9 cellular contexts compared by ENCODE assay signal in the genomic region with DNA sequence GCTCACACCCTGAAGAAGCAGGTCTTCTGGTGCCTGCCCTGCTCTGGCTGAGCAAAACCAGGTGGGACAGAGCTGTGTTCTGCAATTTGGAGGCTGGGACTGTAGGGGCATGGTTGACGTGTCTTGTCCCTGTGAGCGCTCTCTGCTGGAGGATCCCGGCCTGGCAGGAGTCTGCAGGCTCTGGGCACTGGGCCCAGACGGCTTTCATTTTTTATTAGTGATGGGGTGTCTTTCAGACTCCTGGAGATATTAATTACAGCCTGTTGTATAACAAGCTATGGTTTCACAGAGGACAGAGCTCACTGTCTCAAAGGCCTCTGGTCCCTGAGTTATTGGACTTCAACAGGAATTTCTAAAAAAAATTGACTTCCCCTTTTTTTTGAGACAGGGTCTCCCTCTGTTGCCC. TPM values are rescaled to one million over a fixed set of nuclear protein-coding genes. Genes with fewer than 3 reads are reported as not detected.
DNase-seq lines count a peak whose midpoint lies in the region; ATAC-seq and TF ChIP-seq lines count a peak whose summit lies in the region.
"Had no signal": no experiment of that assay in that cellular context is flagged by ENCODE, and none has a peak within 500 bp of the region (broad histone marks: within the 10 kb centered on the region; RNA-seq: fewer than 3 reads in every experiment).

No MANE protein-coding gene starts in this region.

- no peak for TF ChIP-seq POLR2A in prostate gland (IDR thresholded peaks at IDR 0.05)

- H3K4me3 Mint-ChIP-seq in activated T-helper 17 cell treated with anti-CD3 and anti-CD28 coated beads, Interleukin-2, amount 50 U/mL, for 72 hours, result no peak overlapping the region
- no peak overlapping the region for H3K4me3 Mint-ChIP-seq in glutamatergic neuron (ENCODE audit: unreplicated experiment)

- WGBS in prostate gland, result 16% methylated on average over 4 of the region's 4 CpGs

- no peaks in the 10 kb centered on the region for H3K36me3 ChIP-seq in OCI-LY7 (ENCODE audit: insufficient read depth, low read length)
- H3K36me3 ChIP-seq in prostate gland, result no peaks in the 10 kb centered on the region

- H3K4me1 ChIP-seq in OCI-LY7 (ENCODE audit: insufficient read depth, low read length, poor library complexity, severe bottlenecking) (peaks cover 16% of the 10 kb centered on the region), prostate gland (replicated peaks) (no peaks in the 10 kb centered on the region)

- H2AFZ ChIP-seq in OCI-LY7 (ENCODE audit: low read length), result peak overlapping the region; percentile 52; the same call in 1 of the 2 replicates

- H3K4me3 ChIP-seq in AG10803 (ENCODE audit: low read length) (no peak overlapping the region), OCI-LY7 (ENCODE audit: low read depth, low read length, poor library complexity, severe bottlenecking) (no peak overlapping the region), prostate gland (no peak overlapping the region)
- H3K4me3 ChIP-seq: skin epidermis had no signal

- no peaks in the 10 kb centered on the region for H3K79me2 ChIP-seq in OCI-LY7 (ENCODE audit: insufficient read depth, low read depth, low read length)

- ATAC-seq in GM18511 (IDR thresholded peaks at IDR 0.05; ENCODE audit: unreplicated experiment) (peak; percentile 88), HG03066 (IDR thresholded peaks at IDR 0.05; ENCODE audit: low read depth, unreplicated experiment) (peak; percentile 90)
- peak; percentile 93 for ATAC-seq in activated T-helper 17 cell treated with anti-CD3 and anti-CD28 coated beads, Interleukin-2, amount 50 U/mL, for 72 hours (replicated peaks)

- H4K20me1 ChIP-seq in OCI-LY7 (ENCODE audit: insufficient read depth, low read length), result no peaks in the 10 kb centered on the region

- POLR2A ChIA-PET in OCI-LY7 (lab: Charles Lee), result interaction anchor here (0.6 to 1.2 kb wide), 4 partner anchors 13 to 98 kb away, joined by 3 to 9 read pairs (median 4); no protein-coding TSS in a partner anchor

- no peak overlapping the region for H3K27ac Mint-ChIP-seq in activated T-helper 17 cell treated with anti-CD3 and anti-CD28 coated beads, Interleukin-2, amount 50 U/mL, for 72 hours
- no peak overlapping the region for H3K27ac Mint-ChIP-seq in glutamatergic neuron (ENCODE audit: unreplicated experiment)

- H3K27me3 ChIP-seq in prostate gland (replicated peaks; ENCODE audit: insufficient read depth), result no peaks in the 10 kb centered on the region

- TF ChIP-seq CTCF in AG10803 (conservative IDR thresholded peaks at IDR 0.05; ENCODE audit: low read length) (peak; percentile 69), OCI-LY7 (conservative IDR thresholded peaks at IDR 0.05; ENCODE audit: low read length) (peak; percentile 84), glutamatergic neuron (IDR thresholded peaks at IDR 0.05; ENCODE audit: partially characterized antibody, unreplicated experiment) (peak; percentile 46), prostate gland (IDR thresholded peaks at IDR 0.05) (peak; percentile 26 to 64 (median 46))

- no peaks in the 10 kb centered on the region for H3K9me3 ChIP-seq in OCI-LY7 (ENCODE audit: low read length)
- H3K9me3 ChIP-seq in prostate gland, result no peaks in the 10 kb centered on the region

- intact Hi-C loops in OCI-LY7 (cut with micrococcal nuclease; ENCODE audit: unreplicated experiment), result loop anchor here (1.0 kb wide), 1 partner anchor 73 kb away; no protein-coding TSS in a partner anchor
- intact Hi-C loops in prostate gland (cut with DNase I), result no loop called here

- H3K9me2 ChIP-seq in OCI-LY7 (ENCODE audit: insufficient read depth, low read length), result no peaks in the 10 kb centered on the region

- CTCF ChIA-PET in OCI-LY7 (lab: Charles Lee; ENCODE audit: unreplicated experiment), result interaction anchor here (1.2 to 2.4 kb wide), 2 partner anchors 13 to 25 kb away, joined by 4 to 7 read pairs; no protein-coding TSS in a partner anchor

- no peak overlapping the region for H3K4me2 ChIP-seq in OCI-LY7 (ENCODE audit: low read length)

- H3K36me3 Mint-ChIP-seq in activated T-helper 17 cell treated with anti-CD3 and anti-CD28 coated beads, Interleukin-2, amount 50 U/mL, for 72 hours (ENCODE audit: low read depth), result no peaks in the 10 kb centered on the region
- no peaks in the 10 kb centered on the region for H3K36me3 Mint-ChIP-seq in glutamatergic neuron (ENCODE audit: unreplicated experiment)

- H3K27ac ChIP-seq in OCI-LY7 (ENCODE audit: low read depth, low read length, poor library complexity, severe bottlenecking), result no peak overlapping the region
- H3K27ac ChIP-seq in prostate gland, result peak overlapping the region in 1 of 2 donors; percentile 34

- H3K4me1 Mint-ChIP-seq in activated T-helper 17 cell treated with anti-CD3 and anti-CD28 coated beads, Interleukin-2, amount 50 U/mL, for 72 hours, result no peaks in the 10 kb centered on the region
- no peaks in the 10 kb centered on the region for H3K4me1 Mint-ChIP-seq in glutamatergic neuron (ENCODE audit: low read depth, unreplicated experiment)

- no TSS peak for BruUV-seq in OCI-LY7 (replicated peaks; lab: Mats Ljungman, UMichigan)

- H3K9me3 Mint-ChIP-seq in activated T-helper 17 cell treated with anti-CD3 and anti-CD28 coated beads, Interleukin-2, amount 50 U/mL, for 72 hours, result no peaks in the 10 kb centered on the region
- H3K9me3 Mint-ChIP-seq in glutamatergic neuron (ENCODE audit: unreplicated experiment), result peaks cover 2% of the 10 kb centered on the region

- H3K27me3 Mint-ChIP-seq in activated T-helper 17 cell treated with anti-CD3 and anti-CD28 coated beads, Interleukin-2, amount 50 U/mL, for 72 hours, result no peaks in the 10 kb centered on the region
- peaks cover 2% of the 10 kb centered on the region for H3K27me3 Mint-ChIP-seq in glutamatergic neuron (ENCODE audit: unreplicated experiment)

- peak; percentile 51 for DNase-seq in AG10803 (ENCODE audit: low read depth)
- DNase-seq in OCI-LY7 (ENCODE audit: low spot score), result peak; percentile 78
- peak; percentile 78 for DNase-seq in glutamatergic neuron
- peak; percentile 53 for DNase-seq in prostate gland (ENCODE audit: low spot score)
- DNase-seq in NOMO-1 (lab: John Stamatoyannopoulos, UW; ENCODE audit: unreplicated experiment in 2 of 2), result no peak

RNA-seq across cellular contexts. Expression of gene ZNF710, which starts 29.5 kb away (rescaled TPM):
- total RNA-seq in OCI-LY7 (2014; rRNA removed; shearing (Covaris generic)), result 8.6 and 13.8 TPM in 2 replicates
- total RNA-seq in OCI-LY7 (2022) (19.0 and 21.9 TPM in 2 replicates), glutamatergic neuron (ENCODE audit: unreplicated experiment) (25.2 TPM), prostate gland (10 to 100 TPM; 13.6 to 18.0 TPM)
- 10 to 100 TPM; 12.2 to 15.4 TPM for total RNA-seq in activated T-helper 17 cell treated with anti-CD3 and anti-CD28 coated beads, Interleukin-2, amount 50 U/mL, for 72 hours

RNA-seq across cellular contexts. Expression of gene ARPIN, which starts 58.8 kb away (rescaled TPM):
- not detected in 2 replicates for total RNA-seq in OCI-LY7 (2014; rRNA removed; shearing (Covaris generic))
- not detected in 2 replicates for total RNA-seq in OCI-LY7 (2022)
- not detected for total RNA-seq in activated T-helper 17 cell treated with anti-CD3 and anti-CD28 coated beads, Interleukin-2, amount 50 U/mL, for 72 hours
- 9.0 TPM for total RNA-seq in glutamatergic neuron (ENCODE audit: unreplicated experiment)
- total RNA-seq in prostate gland, result 10 to 100 TPM; 18.7 to 39.5 TPM

Comparison
In these comparisons a context has a peak if more than half of its experiments do, and no peak if none do; other contexts are left out.
1. DNase-seq: peak in AG10803 (single experiment), OCI-LY7 (single experiment), glutamatergic neuron (single experiment) and prostate gland (single experiment); none in NOMO-1 (0 of 2).
2. Peak in every context shown above with its lines, with median percentiles within 50 percentile points of each other: CTCF ChIP-seq and ATAC-seq.